ENCODE assay signal across 32 cellular contexts in genomic region chr1:14808768-14809167, GRCh38.
"Had no signal": no experiment of that assay in that cellular context is flagged by ENCODE, and none has a peak within 500 bp of the region (broad histone marks: within the 10 kb centered on the region; RNA-seq: fewer than 3 reads in every experiment).

No MANE protein-coding gene starts in this region.

- DNase-seq: activated CD4-positive, alpha-beta T cell treated with anti-CD3 and anti-CD28 coated beads for 1 hour; activated CD4-positive, alpha-beta T cell treated with anti-CD3 and anti-CD28 coated beads for 48 hours; activated CD4-positive, CD25-positive, alpha-beta regulatory T cell; activated CD8-positive, alpha-beta T cell treated with anti-CD3 and anti-CD28 coated beads for 36 hours; activated gamma-delta T cell treated with Interleukin-2 at 50 U/mL for 16 hours; activated naive CD8-positive, alpha-beta T cell treated with anti-CD3 and anti-CD28 coated beads, Interleukin-2, amount 50 U/mL, for 24 hours; activated T-cell treated with anti-CD3 and anti-CD28 coated beads, Interleukin-2, amount 50 U/mL, for 1 hour; anterior cingulate cortex; caudate nucleus; cerebellar nuclear complex; NCI-H1048; NCI-H1105 treated with DMSO at 0.1 percent for 48 hours; NCI-H1436; NCI-H1694; NCI-H1930; NCI-H2081 treated with DMSO at 0.1 percent for 48 hours; NCI-H226; NCI-H446 treated with DMSO at 0.1 percent for 48 hours; NCI-H524 treated with DMSO at 0.1 percent for 48 hours; PC-3; Peyer's patch; SHP77 treated with DMSO at 0.1 percent for 48 hours; SW 1271; T-helper 1 cell; T-helper 2 cell; T-helper 9 cell had no signal

- FAIRE-seq: bronchial epithelial cell had no signal

- H3K27ac ChIP-seq: Peyer's patch, VCaP had no signal

- H3K4me3 ChIP-seq: Peyer's patch had no signal

- H3K4me3 Mint-ChIP-seq: activated CD8-positive, alpha-beta T cell treated with anti-CD3 and anti-CD28 coated beads for 36 hours; activated naive CD4-positive, alpha-beta T cell treated with anti-CD3 and anti-CD28 coated beads for 36 hours; activated naive CD8-positive, alpha-beta T cell; activated naive CD8-positive, alpha-beta T cell treated with anti-CD3 and anti-CD28 coated beads, Interleukin-2, amount 50 U/mL, for 24 hours; activated T-helper 1 cell treated with anti-CD3 and anti-CD28 coated beads, Interleukin-12 subunit alpha, Interleukin-12 subunit beta, Interleukin-2, Interleukin-4 antibody, amounts not matched to agents 30 ng/mL and 10 ng/mL and 1 ng/mL, durations not matched to agents 14 hours and 24 hours and 36 hours; brain had no signal

- H3K36me3 ChIP-seq: Peyer's patch had no signal

- H3K4me1 ChIP-seq: Peyer's patch had no signal

- H3K36me3 Mint-ChIP-seq: activated naive CD8-positive, alpha-beta T cell had no signal

- H3K4me1 Mint-ChIP-seq: activated naive CD8-positive, alpha-beta T cell treated with anti-CD3 and anti-CD28 coated beads, Interleukin-2, amount 50 U/mL, for 24 hours had no signal

- ATAC-seq: activated CD8-positive, alpha-beta T cell treated with anti-CD3 and anti-CD28 coated beads for 36 hours; activated naive CD8-positive, alpha-beta T cell treated with anti-CD3 and anti-CD28 coated beads, Interleukin-2, amount 50 U/mL, for 24 hours; PC-3 had no signal

- H3K27me3 Mint-ChIP-seq: activated CD8-positive, alpha-beta T cell treated with anti-CD3 and anti-CD28 coated beads for 36 hours; activated naive CD8-positive, alpha-beta T cell treated with anti-CD3 and anti-CD28 coated beads, Interleukin-2, amount 50 U/mL, for 24 hours had no signal

- H3K27ac Mint-ChIP-seq: activated CD8-positive, alpha-beta T cell treated with anti-CD3 and anti-CD28 coated beads for 36 hours; activated naive CD4-positive, alpha-beta T cell treated with anti-CD3 and anti-CD28 coated beads for 36 hours; activated naive CD8-positive, alpha-beta T cell; activated naive CD8-positive, alpha-beta T cell treated with anti-CD3 and anti-CD28 coated beads, Interleukin-2, amount 50 U/mL, for 24 hours; activated T-helper 1 cell treated with anti-CD3 and anti-CD28 coated beads, Interleukin-12 subunit alpha, Interleukin-12 subunit beta, Interleukin-2, Interleukin-4 antibody, amounts not matched to agents 30 ng/mL and 10 ng/mL and 1 ng/mL, durations not matched to agents 14 hours and 24 hours and 36 hours; brain had no signal

- H3K27me3 ChIP-seq: Peyer's patch had no signal
